28 cellular contexts compared by ENCODE assay signal in the genomic region with DNA sequence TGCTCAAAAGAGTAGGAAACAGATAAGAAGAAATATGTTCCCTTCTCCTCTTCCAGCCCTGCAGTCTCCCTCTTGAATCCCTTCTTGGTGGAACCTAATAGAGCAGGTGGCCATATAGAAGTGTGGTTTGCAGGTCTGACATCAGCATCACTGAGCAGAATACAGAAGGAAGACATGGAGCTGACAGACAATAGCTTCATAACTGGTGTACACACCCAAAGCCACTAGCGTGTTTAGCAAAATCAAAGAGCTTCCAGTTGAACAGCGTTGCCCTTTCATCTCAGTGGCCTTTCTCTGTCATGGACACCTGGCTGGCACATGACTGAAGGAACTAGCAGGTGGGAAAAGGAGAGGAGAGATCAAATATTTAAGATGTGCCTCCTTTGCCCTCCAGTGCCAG.
"Had no signal": no experiment of that assay in that cellular context is flagged by ENCODE, and none has a peak within 500 bp of the region (broad histone marks: within the 10 kb centered on the region; RNA-seq: fewer than 3 reads in every experiment).

No MANE protein-coding gene starts in this region.

- H3K4me3 ChIP-seq: coronary artery, esophagus squamous epithelium, gastroesophageal sphincter, heart right ventricle had no signal

- H3K27ac ChIP-seq: brain microvascular endothelial cell, coronary artery, esophagus squamous epithelium, gastroesophageal sphincter, heart right ventricle, WERI-Rb-1 had no signal

- DNase-seq: activated B cell treated with CpG ODN at 0.5 μM for 24 hours; activated CD4-positive, alpha-beta T cell treated with anti-CD3 and anti-CD28 coated beads for 48 hours; activated CD4-positive, alpha-beta T cell treated with anti-CD3 and anti-CD28 coated beads, Interleukin-2, amount 50 U/mL, for 1 hour; activated CD4-positive, alpha-beta T cell treated with anti-CD3 and anti-CD28 coated beads, Interleukin-2, amount 50 U/mL, for 48 hours; activated CD8-positive, alpha-beta memory T cell treated with anti-CD3 and anti-CD28 coated beads for 24 hours; activated CD8-positive, alpha-beta T cell treated with anti-CD3 and anti-CD28 coated beads for 36 hours; activated effector memory CD4-positive, alpha-beta T cell treated with Interleukin-2 at 50 U/mL for 16 hours; activated gamma-delta T cell treated with Interleukin-2 at 50 U/mL for 16 hours; activated naive CD4-positive, alpha-beta T cell treated with anti-CD3 and anti-CD28 coated beads, Interleukin-2, amount 50 U/mL, for 16 hours; activated naive CD4-positive, alpha-beta T cell treated with Interleukin-2 at 50 U/mL for 16 hours; activated T-cell treated with anti-CD3 and anti-CD28 coated beads, Interleukin-2, amount 50 U/mL, for 4 hours; anterior cingulate cortex; dermis blood vessel endothelial cell; effector CD4-positive, alpha-beta T cell; effector memory CD8-positive, alpha-beta T cell; erythroblast; esophagus squamous epithelium; foreskin melanocyte; heart right ventricle; T-helper 17 cell; T1000; WERI-Rb-1 had no signal

- H3K27me3 ChIP-seq: brain microvascular endothelial cell had no signal

- ATAC-seq: activated CD4-positive, CD25-positive, alpha-beta regulatory T cell treated with anti-CD3 and anti-CD28 coated beads, Interleukin-2, amount 50 U/mL, for 24 hours; activated CD8-positive, alpha-beta T cell treated with anti-CD3 and anti-CD28 coated beads for 36 hours; activated T-cell treated with anti-CD3 and anti-CD28 coated beads, Interleukin-2, amount 50 U/mL, for 4 hours; activated T-helper 17 cell treated with anti-CD3 and anti-CD28 coated beads, Interleukin-2, amount 50 U/mL, for 72 hours; effector memory CD8-positive, alpha-beta T cell; gastroesophageal sphincter; heart right ventricle; T-helper 17 cell had no signal

- H3K36me3 ChIP-seq: brain microvascular endothelial cell, esophagus squamous epithelium, gastroesophageal sphincter, heart right ventricle, WERI-Rb-1 had no signal

- H3K9me3 ChIP-seq: esophagus squamous epithelium, gastroesophageal sphincter, heart right ventricle had no signal

- FAIRE-seq: bronchial epithelial cell had no signal

- H3K4me1 ChIP-seq: esophagus squamous epithelium, gastroesophageal sphincter had no signal
